Comparison of ENCODE assay signal across 10 cellular contexts in the genomic region with DNA sequence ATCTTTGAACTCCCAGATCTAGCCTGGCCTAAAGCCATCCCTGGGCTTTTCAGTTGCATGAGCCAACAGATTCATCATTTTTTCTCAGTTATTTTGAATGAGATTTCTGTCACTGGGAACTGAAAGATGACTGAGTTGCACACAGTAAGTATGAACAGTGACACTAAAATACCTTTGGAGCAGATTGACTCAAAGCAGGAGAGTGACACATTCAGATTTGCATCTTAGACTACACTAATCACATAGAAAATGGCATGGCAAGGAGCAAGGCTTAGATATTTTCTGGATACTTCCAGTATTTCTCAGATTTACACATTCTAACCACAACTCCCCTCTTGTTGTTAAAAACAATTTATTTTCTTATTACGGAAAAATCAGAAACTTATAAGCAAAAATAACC. TPM values are rescaled to one million over a fixed set of nuclear protein-coding genes. Genes with fewer than 3 reads are reported as not detected.
DNase-seq lines count a peak whose midpoint lies in the region; ATAC-seq and TF ChIP-seq lines count a peak whose summit lies in the region.
"Had no signal": no experiment of that assay in that cellular context is flagged by ENCODE, and none has a peak within 500 bp of the region (broad histone marks: within the 10 kb centered on the region; RNA-seq: fewer than 3 reads in every experiment).

No MANE protein-coding gene starts in this region.

- peaks cover 0 to 10% (median 0%) of the 10 kb centered on the region in 3 donors for H3K36me3 ChIP-seq in Peyer's patch

- intact Hi-C loops in activated T-helper 1 cell treated with anti-CD3 and anti-CD28 coated beads, Interleukin-12 subunit alpha, Interleukin-12 subunit beta, Interleukin-2, Interleukin-4 antibody, amounts not matched to agents 30 ng/mL and 10 ng/mL and 1 ng/mL, durations not matched to agents 14 hours and 24 hours and 36 hours (cut with micrococcal nuclease), result loop anchor here (1.0 to 5.0 kb wide), 4 partner anchors 8 to 55 kb away; a partner anchor contains a TSS

- H3K36me3 Mint-ChIP-seq in activated T-helper 1 cell treated with anti-CD3 and anti-CD28 coated beads, Interleukin-12 subunit alpha, Interleukin-12 subunit beta, Interleukin-2, Interleukin-4 antibody, amounts not matched to agents 30 ng/mL and 10 ng/mL and 1 ng/mL, durations not matched to agents 14 hours and 24 hours and 36 hours (ENCODE audit: low read depth), result peaks cover 17% of the 10 kb centered on the region

- H3K4me1 Mint-ChIP-seq in activated T-helper 1 cell treated with anti-CD3 and anti-CD28 coated beads, Interleukin-12 subunit alpha, Interleukin-12 subunit beta, Interleukin-2, Interleukin-4 antibody, amounts not matched to agents 30 ng/mL and 10 ng/mL and 1 ng/mL, durations not matched to agents 14 hours and 24 hours and 36 hours (ENCODE audit: low read depth), result peaks cover 26% of the 10 kb centered on the region

- H3K27me3 ChIP-seq in Peyer's patch, result no peaks in the 10 kb centered on the region

- peak overlapping the region; percentile 67 for H3K27ac Mint-ChIP-seq in activated T-helper 1 cell treated with anti-CD3 and anti-CD28 coated beads, Interleukin-12 subunit alpha, Interleukin-12 subunit beta, Interleukin-2, Interleukin-4 antibody, amounts not matched to agents 30 ng/mL and 10 ng/mL and 1 ng/mL, durations not matched to agents 14 hours and 24 hours and 36 hours

- ATAC-seq in GM18508 (IDR thresholded peaks at IDR 0.05; ENCODE audit: insufficient read depth, unreplicated experiment) (peak; percentile 83), GM19452 (IDR thresholded peaks at IDR 0.05; ENCODE audit: unreplicated experiment) (peak; percentile 82), HG02981 (IDR thresholded peaks at IDR 0.05; ENCODE audit: unreplicated experiment) (peak; percentile 90)
- ATAC-seq: PC-3 had no signal

- TF ChIP-seq POLR2A in Peyer's patch (IDR thresholded peaks at IDR 0.05), result no peak

- H3K27ac ChIP-seq in Peyer's patch, result no peak overlapping the region
- H3K27ac ChIP-seq: coronary artery had no signal

- H3K9me3 Mint-ChIP-seq in activated T-helper 1 cell treated with anti-CD3 and anti-CD28 coated beads, Interleukin-12 subunit alpha, Interleukin-12 subunit beta, Interleukin-2, Interleukin-4 antibody, amounts not matched to agents 30 ng/mL and 10 ng/mL and 1 ng/mL, durations not matched to agents 14 hours and 24 hours and 36 hours, result peaks cover 3% of the 10 kb centered on the region

- peaks cover 0 to 5% (median 0%) of the 10 kb centered on the region in 4 donors for H3K4me1 ChIP-seq in Peyer's patch

- no peak overlapping the region for H3K4me3 ChIP-seq in Peyer's patch
- H3K4me3 ChIP-seq: coronary artery had no signal

- no peak overlapping the region for H3K4me3 Mint-ChIP-seq in activated T-helper 1 cell treated with anti-CD3 and anti-CD28 coated beads, Interleukin-12 subunit alpha, Interleukin-12 subunit beta, Interleukin-2, Interleukin-4 antibody, amounts not matched to agents 30 ng/mL and 10 ng/mL and 1 ng/mL, durations not matched to agents 14 hours and 24 hours and 36 hours

- DNase-seq in activated T-helper 1 cell treated with anti-CD3 and anti-CD28 coated beads, Interleukin-12 subunit alpha, Interleukin-12 subunit beta, Interleukin-2, Interleukin-4 antibody, amounts not matched to agents 30 ng/mL and 10 ng/mL and 1 ng/mL, durations not matched to agents 14 hours and 24 hours and 36 hours (ENCODE audit: low spot score), result no peak
- DNase-seq in NCI-H187 (lab: John Stamatoyannopoulos, UW), result no peak
- DNase-seq in NCI-H748 (lab: John Stamatoyannopoulos, UW; ENCODE audit: unreplicated experiment), result no peak
- no peak for DNase-seq in Peyer's patch
- no peak for DNase-seq in anterior cingulate cortex (lab: John Stamatoyannopoulos, UW)
- DNase-seq: PC-3 had no signal

- no peaks in the 10 kb centered on the region for H3K27me3 Mint-ChIP-seq in activated T-helper 1 cell treated with anti-CD3 and anti-CD28 coated beads, Interleukin-12 subunit alpha, Interleukin-12 subunit beta, Interleukin-2, Interleukin-4 antibody, amounts not matched to agents 30 ng/mL and 10 ng/mL and 1 ng/mL, durations not matched to agents 14 hours and 24 hours and 36 hours (ENCODE audit: insufficient read depth)

- no peak for TF ChIP-seq CTCF in Peyer's patch (IDR thresholded peaks at IDR 0.05)

- no peaks in the 10 kb centered on the region for H3K9me3 ChIP-seq in Peyer's patch

RNA-seq across cellular contexts. Expression of a gene that starts 32.8 kb away (rescaled TPM):
- 75.4 and 85.7 TPM in 2 replicates for total RNA-seq in activated T-helper 1 cell treated with anti-CD3 and anti-CD28 coated beads, Interleukin-12 subunit alpha, Interleukin-12 subunit beta, Interleukin-2, Interleukin-4 antibody, amounts not matched to agents 30 ng/mL and 10 ng/mL and 1 ng/mL, durations not matched to agents 14 hours and 24 hours and 36 hours
- 10 to 100 TPM; 33.2 to 96.6 (median 36.8) TPM for total RNA-seq in Peyer's patch

RNA-seq across cellular contexts. Expression of a gene that starts 38.4 kb away (rescaled TPM):
- total RNA-seq in activated T-helper 1 cell treated with anti-CD3 and anti-CD28 coated beads, Interleukin-12 subunit alpha, Interleukin-12 subunit beta, Interleukin-2, Interleukin-4 antibody, amounts not matched to agents 30 ng/mL and 10 ng/mL and 1 ng/mL, durations not matched to agents 14 hours and 24 hours and 36 hours, result 3.4 and 3.5 TPM in 2 replicates
- total RNA-seq in Peyer's patch, result 100 to 1,000 TPM; 144 to 231 (median 203) TPM

Comparison
In these comparisons a context has a peak if more than half of its experiments do, and no peak if none do; other contexts are left out.
1. RNA of a gene that starts 38.4 kb away (total RNA-seq): 144 to 231 TPM in Peyer's patch; 3.4 to 3.5 TPM in activated T-helper 1 cell treated with anti-CD3 and anti-CD28 coated beads, Interleukin-12 subunit alpha, Interleukin-12 subunit beta, Interleukin-2, Interleukin-4 antibody, amounts not matched to agents 30 ng/mL and 10 ng/mL and 1 ng/mL, durations not matched to agents 14 hours and 24 hours and 36 hours; every median in the first group is over 10 times any median in the second.
2. Peak in every context shown above with its lines, with median percentiles within 50 percentile points of each other: ATAC-seq.